ENCODE assay signal across 12 cellular contexts in the genomic region with DNA sequence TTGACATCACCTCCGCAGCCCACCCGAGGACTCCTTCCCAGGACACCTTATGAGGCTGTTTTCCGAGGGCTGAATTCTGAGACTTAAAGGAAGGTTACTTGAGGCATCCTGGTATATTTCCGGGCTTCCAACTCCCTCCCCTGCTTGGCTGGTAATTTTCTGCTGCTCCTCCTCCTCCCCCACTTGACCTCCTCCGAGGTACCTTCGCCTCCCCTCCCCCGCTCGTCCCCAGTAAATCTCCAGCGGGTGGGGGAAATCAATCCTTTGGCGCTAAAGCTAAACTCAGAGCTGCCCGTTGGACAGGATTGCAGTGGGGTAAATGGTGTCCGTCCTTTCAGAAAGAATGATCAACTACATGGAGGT. TPM values are rescaled to one million over a fixed set of nuclear protein-coding genes. Genes with fewer than 3 reads are reported as not detected.
DNase-seq lines count a peak whose midpoint lies in the region; ATAC-seq and TF ChIP-seq lines count a peak whose summit lies in the region.
"Had no signal": no experiment of that assay in that cellular context is flagged by ENCODE, and none has a peak within 500 bp of the region (broad histone marks: within the 10 kb centered on the region; RNA-seq: fewer than 3 reads in every experiment).

No MANE protein-coding gene starts in this region.

- TF ChIP-seq CTCF in esophagus muscularis mucosa (IDR thresholded peaks at IDR 0.05) (no peak), osteocyte (IDR thresholded peaks at IDR 0.05) (no peak), GM13977 (IDR thresholded peaks at IDR 0.05; ENCODE audit: extremely low read depth, insufficient read depth, missing control alignments) (no peak)

- H3K4me1 Mint-ChIP-seq in osteocyte (ENCODE audit: unreplicated experiment): peaks cover 26% of the 10 kb centered on the region
- H3K4me1 Mint-ChIP-seq in activated CD4-positive, alpha-beta memory T cell treated with anti-CD3 and anti-CD28 coated beads, Interleukin-2, amount 10 ng/mL, durations not matched to agents 7 days and 5 days: peaks cover 5% of the 10 kb centered on the region
- H3K4me1 Mint-ChIP-seq: B cell had no signal

- ATAC-seq in HG02610 (IDR thresholded peaks at IDR 0.05; ENCODE audit: unreplicated experiment): no peak
- ATAC-seq: activated naive CD4-positive, alpha-beta T cell treated with anti-CD3 and anti-CD28 coated beads, Interleukin-2, amount 50 U/mL, for 72 hours; HepG2 had no signal

- H3K27ac ChIP-seq in esophagus muscularis mucosa (replicated peaks in 1 of 4): no peak overlapping the region
- H3K27ac ChIP-seq: ovary had no signal

- H3K27me3 Mint-ChIP-seq in osteocyte (ENCODE audit: unreplicated experiment): peaks cover 81% of the 10 kb centered on the region
- peaks cover 71% of the 10 kb centered on the region for H3K27me3 Mint-ChIP-seq in activated CD4-positive, alpha-beta memory T cell treated with anti-CD3 and anti-CD28 coated beads, Interleukin-2, amount 10 ng/mL, durations not matched to agents 7 days and 5 days

- peak overlapping the region; percentile 49 for H3K4me3 Mint-ChIP-seq in osteocyte (ENCODE audit: unreplicated experiment)
- no peak overlapping the region for H3K4me3 Mint-ChIP-seq in activated CD4-positive, alpha-beta memory T cell treated with anti-CD3 and anti-CD28 coated beads, Interleukin-2, amount 10 ng/mL, durations not matched to agents 7 days and 5 days
- H3K4me3 Mint-ChIP-seq: B cell had no signal

- DNase-seq in Daoy (ENCODE audit: low read depth) (peak; percentile 34), NCI-H2227 treated with DMSO at 0.1 percent for 48 hours (lab: John Stamatoyannopoulos, UW) (peak; percentile 79), esophagus muscularis mucosa (ENCODE audit: extremely low spot score) (no peak), osteocyte (ENCODE audit: extremely low spot score, unreplicated experiment) (no peak), GM13977 (ENCODE audit: low spot score) (no peak), NCI-H2107 (lab: John Stamatoyannopoulos, UW) (no peak)
- no peak for DNase-seq in activated CD4-positive, alpha-beta memory T cell treated with anti-CD3 and anti-CD28 coated beads, Interleukin-2, amount 10 ng/mL, durations not matched to agents 7 days and 5 days
- DNase-seq: ovary had no signal

- H3K36me3 ChIP-seq in esophagus muscularis mucosa: no peaks in the 10 kb centered on the region
- H3K36me3 ChIP-seq: ovary had no signal

- H3K9me3 Mint-ChIP-seq in osteocyte (ENCODE audit: unreplicated experiment): no peaks in the 10 kb centered on the region
- no peaks in the 10 kb centered on the region for H3K9me3 Mint-ChIP-seq in activated CD4-positive, alpha-beta memory T cell treated with anti-CD3 and anti-CD28 coated beads, Interleukin-2, amount 10 ng/mL, durations not matched to agents 7 days and 5 days

- H3K27me3 ChIP-seq in esophagus muscularis mucosa: peaks cover 0 to 86% (median 63%) of the 10 kb centered on the region in 4 donors
- H3K27me3 ChIP-seq: ovary had no signal

- no peak for TF ChIP-seq POLR2A in esophagus muscularis mucosa (IDR thresholded peaks at IDR 0.05; ENCODE audit: low read depth)

- H3K36me3 Mint-ChIP-seq in osteocyte (ENCODE audit: unreplicated experiment): peaks cover 2% of the 10 kb centered on the region
- peaks cover 10% of the 10 kb centered on the region for H3K36me3 Mint-ChIP-seq in activated CD4-positive, alpha-beta memory T cell treated with anti-CD3 and anti-CD28 coated beads, Interleukin-2, amount 10 ng/mL, durations not matched to agents 7 days and 5 days (ENCODE audit: low read depth)

- no peak for TF ChIP-seq EP300 in esophagus muscularis mucosa (IDR thresholded peaks at IDR 0.05)

- intact Hi-C loops in esophagus muscularis mucosa (cut with DNase I): no loop called here

- POLR2A ChIA-PET in activated CD4-positive, alpha-beta memory T cell treated with anti-CD3 and anti-CD28 coated beads, Interleukin-2, amount 10 ng/mL, durations not matched to agents 7 days and 5 days (lab: Charles Lee): no interaction called here

- no peak overlapping the region for H3K27ac Mint-ChIP-seq in osteocyte (ENCODE audit: unreplicated experiment)
- no peak overlapping the region for H3K27ac Mint-ChIP-seq in activated CD4-positive, alpha-beta memory T cell treated with anti-CD3 and anti-CD28 coated beads, Interleukin-2, amount 10 ng/mL, durations not matched to agents 7 days and 5 days
- H3K27ac Mint-ChIP-seq: B cell had no signal

- peaks cover 17 to 40% (median 37%) of the 10 kb centered on the region in 4 donors for H3K4me1 ChIP-seq in esophagus muscularis mucosa

- 7% methylated on average over 12 of the region's 12 CpGs for WGBS in esophagus muscularis mucosa

- peak overlapping the region in 3 of 4 donors; percentile 3 to 38 (median 30) for H3K4me3 ChIP-seq in esophagus muscularis mucosa
- H3K4me3 ChIP-seq: ovary had no signal

- in situ Hi-C loops in GM13977 (cut with MboI; ENCODE audit: low pct_unique_long_range_greater_than_20kb, low sequenced_read_pairs, unreplicated experiment): no loop called here

- H3K9me3 ChIP-seq in esophagus muscularis mucosa: peaks cover 0 to 6% (median 0%) of the 10 kb centered on the region in 4 donors
- H3K9me3 ChIP-seq: ovary had no signal

- CTCF ChIA-PET in activated CD4-positive, alpha-beta memory T cell treated with anti-CD3 and anti-CD28 coated beads, Interleukin-2, amount 10 ng/mL, durations not matched to agents 7 days and 5 days (lab: Charles Lee): no interaction called here

RNA-seq across cellular contexts. Expression of gene ISL1, which starts 4.9 kb away (rescaled TPM):
- 2.7 and 7.1 TPM in 2 replicates for total RNA-seq in Daoy (2014; rRNA removed; shearing (Covaris generic))
- not detected for total RNA-seq in esophagus muscularis mucosa
- total RNA-seq in osteocyte: not detected in 2 replicates
- not detected for total RNA-seq in activated CD4-positive, alpha-beta memory T cell treated with anti-CD3 and anti-CD28 coated beads, Interleukin-2, amount 10 ng/mL, durations not matched to agents 7 days and 5 days
- total RNA-seq: activated naive CD4-positive, alpha-beta T cell treated with anti-CD3 and anti-CD28 coated beads, Interleukin-2, amount 50 U/mL, for 72 hours; B cell; HepG2; ovary had no signal

Comparison
In these comparisons a context has a peak if more than half of its experiments do, and no peak if none do; other contexts are left out.
1. DNase-seq: peak in Daoy (single experiment) and NCI-H2227 treated with DMSO at 0.1 percent for 48 hours (single experiment); none in esophagus muscularis mucosa (single experiment), osteocyte (single experiment), GM13977 (single experiment), activated CD4-positive, alpha-beta memory T cell treated with anti-CD3 and anti-CD28 coated beads, Interleukin-2, amount 10 ng/mL, durations not matched to agents 7 days and 5 days (single experiment) and NCI-H2107 (single experiment).